Comparison of ENCODE assay signal across 1 cellular context in the genomic region with DNA sequence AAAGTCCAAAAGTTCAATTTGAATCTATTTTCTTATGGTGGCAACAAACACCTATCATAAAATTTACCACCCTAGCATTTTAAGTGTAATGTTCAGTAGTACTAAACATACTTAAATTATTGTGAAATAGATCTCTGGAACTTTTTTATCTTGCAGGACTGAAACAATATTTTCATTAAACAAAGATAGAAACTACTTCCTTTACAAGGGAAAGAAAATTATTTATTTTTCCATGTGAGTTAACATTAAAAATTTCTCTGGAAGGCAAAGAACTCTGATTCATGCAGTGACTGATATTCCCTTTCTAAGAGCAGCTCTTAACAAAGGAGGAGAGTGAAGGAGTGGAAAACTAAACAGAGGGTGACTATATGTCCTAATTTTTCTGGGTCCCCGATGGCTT.
TF ChIP-seq lines count a peak whose summit lies in the region.

No MANE protein-coding gene starts in this region.

TF ChIP-seq in HepG2, 621 proteins besides CTCF, POLR2A, EP300 and RAD21 (continued from another document):
- TF ChIP-seq SP1 (IDR thresholded peaks at IDR 0.05) (no peak), SP1 (CRISPR knock-in tag; IDR thresholded peaks at IDR 0.05) (no peak)
